In the genomic region with DNA sequence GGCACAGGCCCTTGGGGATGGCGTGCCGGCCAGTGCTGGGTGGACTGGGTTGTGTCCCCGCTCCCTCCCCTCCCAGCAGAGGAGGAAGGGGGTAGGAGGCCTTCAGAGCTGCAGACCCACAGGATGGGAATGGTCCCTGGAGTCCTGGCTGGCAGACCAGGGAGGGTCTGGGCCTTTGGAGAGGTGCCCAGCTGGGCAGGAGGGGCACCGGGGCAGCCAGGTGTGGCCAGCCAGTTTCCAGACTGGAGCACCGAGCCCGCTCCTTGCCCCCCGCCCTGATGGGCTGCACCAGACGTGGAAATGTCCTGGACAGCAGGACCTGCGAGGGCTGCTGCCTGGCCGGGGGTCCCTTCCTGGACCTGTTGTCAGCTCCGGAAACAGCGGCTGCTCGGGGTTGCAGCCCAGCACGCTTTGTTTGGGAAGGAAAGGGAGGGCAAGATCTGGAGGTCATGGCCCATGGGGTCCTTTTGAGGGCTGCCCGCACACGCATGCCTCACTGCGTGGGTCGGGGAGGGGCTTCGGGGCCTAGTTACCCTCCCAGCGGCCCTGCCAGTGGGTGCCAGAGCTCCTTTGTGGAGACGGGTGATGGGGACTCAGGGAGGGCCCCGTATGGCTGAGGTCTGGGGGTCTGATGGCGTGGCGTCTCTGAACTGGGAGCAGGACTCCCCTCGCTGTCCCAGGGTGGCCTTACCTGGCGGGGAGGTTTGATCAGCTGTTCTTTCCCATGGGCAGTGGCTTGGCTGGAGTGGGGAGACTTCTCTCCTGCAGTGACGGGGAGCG, we compare ENCODE assay signal across 22 cellular contexts. TPM values are rescaled to one million over a fixed set of nuclear protein-coding genes. Genes with fewer than 3 reads are reported as not detected.
A peak's percentile ranks its signal among the peaks of the same experiment; 100 is the strongest.
DNase-seq lines count a peak whose midpoint lies in the region; ATAC-seq and TF ChIP-seq lines count a peak whose summit lies in the region.
"Had no signal": no experiment of that assay in that cellular context is flagged by ENCODE, and none has a peak within 500 bp of the region (broad histone marks: within the 10 kb centered on the region; RNA-seq: fewer than 3 reads in every experiment).

No MANE protein-coding gene starts in this region.

- peak overlapping the region; percentile 38; the same call in 1 of the 2 replicates for H3K4me2 ChIP-seq in OCI-LY3 (ENCODE audit: low read length)
- H3K4me2 ChIP-seq: KMS-11, PC-9 had no signal

- TF ChIP-seq CTCF in BE2C (IDR thresholded peaks at IDR 0.05; ENCODE audit: low read depth, low read length): no peak
- no peak for TF ChIP-seq CTCF in OCI-LY3 (IDR thresholded peaks at IDR 0.05; ENCODE audit: low read depth, low read length)
- no peak for TF ChIP-seq CTCF in nephron progenitor cell (IDR thresholded peaks at IDR 0.05)
- TF ChIP-seq CTCF in foreskin fibroblast (IDR thresholded peaks at IDR 0.05; ENCODE audit: low read depth, low read length): no peak

- peaks cover 17% of the 10 kb centered on the region for H3K27me3 Mint-ChIP-seq in nephron progenitor cell (ENCODE audit: low read depth, poor library complexity)

- H3K27ac ChIP-seq in OCI-LY3 (ENCODE audit: low read length): no peak overlapping the region
- H3K27ac ChIP-seq: breast epithelium, C4-2B, KMS-11, neutrophil, PC-9 had no signal

- H3K9me3 ChIP-seq in BE2C: no peaks in the 10 kb centered on the region
- H3K9me3 ChIP-seq in OCI-LY3 (ENCODE audit: insufficient read depth, low read length): no peaks in the 10 kb centered on the region
- H3K9me3 ChIP-seq: breast epithelium, neutrophil had no signal

- no peak overlapping the region for H3K9ac ChIP-seq in OCI-LY3 (ENCODE audit: low read length)
- H3K9ac ChIP-seq: KMS-11 had no signal

- H3K9me3 Mint-ChIP-seq in nephron progenitor cell: no peaks in the 10 kb centered on the region
- H3K9me3 Mint-ChIP-seq: activated CD4-positive, alpha-beta memory T cell treated with anti-CD3 and anti-CD28 coated beads for 36 hours; dendritic cell treated with granulocyte-macrophage colony-stimulating factor and Interleukin-4, amounts not matched to agents 40 ng/mL and 50 ng/mL, for 4 days had no signal

- DNase-seq in BE2C (peak; percentile 24), left ventricle myocardium superior (peak; percentile 38), nephron progenitor cell (peak; percentile 25), foreskin fibroblast (no peak), HPDE6-E6E7 (ENCODE audit: extremely low spot score) (no peak), RPMI8226 (no peak)
- no peak for DNase-seq in activated CD4-positive, alpha-beta T cell treated with anti-CD3 and anti-CD28 coated beads, Interleukin-2, amount 50 U/mL, for 1 hour
- DNase-seq: activated CD4-positive, alpha-beta memory T cell treated with anti-CD3 and anti-CD28 coated beads for 36 hours; activated gamma-delta T cell treated with Interleukin-2 at 50 U/mL for 16 hours; hippocampal formation; kidney glomerular epithelial cell; NCI-H187; NCI-H2227 treated with DMSO at 0.1 percent for 48 hours; NCI-H82; PC-9; T-helper 2 cell had no signal

- peak overlapping the region; percentile 48 for H3K4me3 Mint-ChIP-seq in nephron progenitor cell
- H3K4me3 Mint-ChIP-seq: activated CD4-positive, alpha-beta memory T cell treated with anti-CD3 and anti-CD28 coated beads for 36 hours; dendritic cell treated with granulocyte-macrophage colony-stimulating factor and Interleukin-4, amounts not matched to agents 40 ng/mL and 50 ng/mL, for 4 days had no signal

- H2AFZ ChIP-seq in OCI-LY3 (ENCODE audit: low read depth, low read length): no peak overlapping the region
- H2AFZ ChIP-seq: PC-9 had no signal

- H3K4me1 ChIP-seq in BE2C (peaks cover 89% of the 10 kb centered on the region), OCI-LY3 (ENCODE audit: low read length) (peaks cover 7% of the 10 kb centered on the region)

- ATAC-seq in left ventricle myocardium superior: no peak

- intact Hi-C loops in left ventricle myocardium superior (cut with micrococcal nuclease): no loop called here

- H3K36me3 Mint-ChIP-seq in nephron progenitor cell (ENCODE audit: low read depth): no peaks in the 10 kb centered on the region
- H3K36me3 Mint-ChIP-seq: activated CD4-positive, alpha-beta memory T cell treated with anti-CD3 and anti-CD28 coated beads for 36 hours had no signal

- no peaks in the 10 kb centered on the region for H3K79me2 ChIP-seq in OCI-LY3 (ENCODE audit: low read length)

- H3K27me3 ChIP-seq in BE2C (no peaks in the 10 kb centered on the region), OCI-LY3 (ENCODE audit: low read depth, low read length) (no peaks in the 10 kb centered on the region)
- H3K27me3 ChIP-seq: neutrophil had no signal

- no peaks in the 10 kb centered on the region for H4K20me1 ChIP-seq in OCI-LY3 (ENCODE audit: insufficient read depth, low read length)

- peaks cover 52% of the 10 kb centered on the region for H3K4me1 Mint-ChIP-seq in nephron progenitor cell

- H3K27ac Mint-ChIP-seq in nephron progenitor cell: peak overlapping the region; percentile 64
- H3K27ac Mint-ChIP-seq: activated CD4-positive, alpha-beta memory T cell treated with anti-CD3 and anti-CD28 coated beads for 36 hours; dendritic cell treated with granulocyte-macrophage colony-stimulating factor and Interleukin-4, amounts not matched to agents 40 ng/mL and 50 ng/mL, for 4 days had no signal

- H3K4me3 ChIP-seq in BE2C (ENCODE audit: low read depth, low read length) (no peak overlapping the region), OCI-LY3 (ENCODE audit: low read length) (no peak overlapping the region), foreskin fibroblast (ENCODE audit: low read depth in 1 of 2, low read length in 2 of 2) (no peak overlapping the region)
- H3K4me3 ChIP-seq: breast epithelium, PC-9 had no signal

- peaks cover 82% of the 10 kb centered on the region for H3K36me3 ChIP-seq in BE2C
- no peaks in the 10 kb centered on the region for H3K36me3 ChIP-seq in OCI-LY3 (replicated peaks; ENCODE audit: low read depth, low read length)
- H3K36me3 ChIP-seq: breast epithelium, neutrophil had no signal

RNA-seq across cellular contexts. Expression of a gene that starts 9.1 kb away (rescaled TPM):
- 87.1 TPM for polyA plus RNA-seq in BE2C (2012; ENCODE audit: insufficient read depth, insufficient read length, low read depth)
- total RNA-seq in left ventricle myocardium superior: 6.0 TPM

Comparison
In these comparisons a context has a peak if more than half of its experiments do, and no peak if none do; other contexts are left out.
1. DNase-seq: peak in BE2C (single experiment), left ventricle myocardium superior (single experiment) and nephron progenitor cell (single experiment); none in foreskin fibroblast (0 of 2), HPDE6-E6E7 (single experiment), activated CD4-positive, alpha-beta T cell treated with anti-CD3 and anti-CD28 coated beads, Interleukin-2, amount 50 U/mL, for 1 hour (single experiment) and RPMI8226 (single experiment).